Comparison of ENCODE assay signal across 7 cellular contexts in genomic region chr22:42932857-42933782, GRCh38.
A peak's percentile ranks its signal among the peaks of the same experiment; 100 is the strongest.
DNase-seq lines count a peak whose midpoint lies in the region; ATAC-seq, FAIRE-seq and TF ChIP-seq lines count a peak whose summit lies in the region.

No MANE protein-coding gene starts in this region.

- H3K9ac ChIP-seq in kidney (ENCODE audit: low read length in 2 of 2): no peak overlapping the region

- no peaks in the 10 kb centered on the region for H3K27me3 ChIP-seq in testis

- H3K4me3 ChIP-seq in kidney (ENCODE audit: low read length in 2 of 2) (peak overlapping the region in 1 of 2 donors; percentile 4), testis (no peak overlapping the region)

- peak; percentile 15 to 31 (median 17) for DNase-seq in activated CD8-positive, alpha-beta memory T cell treated with anti-CD3 and anti-CD28 coated beads for 48 hours (ENCODE audit: low read depth in 2 of 3, low spot score in 2 of 3)
- no peak for DNase-seq in kidney
- DNase-seq in testis: no peak
- no peak for DNase-seq in putamen (ENCODE audit: low spot score)

- peaks cover 41 to 42% of the 10 kb centered on the region in 2 donors for H3K4me1 ChIP-seq in kidney (ENCODE audit: control insufficient read depth in 1 of 2, insufficient read depth in 1 of 2, low read depth in 1 of 2, low read length in 2 of 2)
- H3K4me1 ChIP-seq in testis: peaks cover 59% of the 10 kb centered on the region

- TF ChIP-seq POLR2A in testis (IDR thresholded peaks at IDR 0.05): no peak

- WGBS in testis, 2 donors: 62 to 63% methylated on average over 8 to 11 of the region's 11 CpGs

- FAIRE-seq in kidney (lab: Jason Lieb, UNC): no peak

- H3K27ac ChIP-seq in kidney (ENCODE audit: low read depth in 2 of 2, low read length in 2 of 2) (peak overlapping the region; percentile 63 to 76), testis (peak overlapping the region; percentile 20 to 83)

- intact Hi-C loops in kidney (cut with DNase I) (no loop called here), testis (cut with DNase I; ENCODE audit: low total_unique reads) (no loop called here)

- TF ChIP-seq CTCF in kidney (IDR thresholded peaks at IDR 0.05; ENCODE audit: borderline replicate concordance, extremely low read depth, insufficient read depth) (no peak), testis (IDR thresholded peaks at IDR 0.05) (no peak)

- peak; percentile 27 for ATAC-seq in GM18858 (IDR thresholded peaks at IDR 0.05; ENCODE audit: unreplicated experiment)
- peak; percentile 41 for ATAC-seq in HG02884 (IDR thresholded peaks at IDR 0.05; ENCODE audit: unreplicated experiment)
- ATAC-seq in GM21528 (IDR thresholded peaks at IDR 0.05; ENCODE audit: low FRiP score, unreplicated experiment): no peak

- H3K9me3 ChIP-seq in kidney (ENCODE audit: control insufficient read depth in 1 of 2, low read length in 2 of 2): no peaks in the 10 kb centered on the region
- no peaks in the 10 kb centered on the region for H3K9me3 ChIP-seq in testis

- H3K36me3 ChIP-seq in kidney (ENCODE audit: control insufficient read depth in 1 of 2, insufficient read depth in 2 of 2, low read length in 2 of 2) (no peaks in the 10 kb centered on the region), testis (ENCODE audit: low read depth, missing control alignments) (no peaks in the 10 kb centered on the region)

Comparison
In these comparisons a context has a peak if more than half of its experiments do, and no peak if none do; other contexts are left out.
1. DNase-seq: peak in activated CD8-positive, alpha-beta memory T cell treated with anti-CD3 and anti-CD28 coated beads for 48 hours (3 of 3); none in kidney (single experiment), testis (single experiment) and putamen (single experiment).